Comparison of ENCODE assay signal across 12 cellular contexts in the genomic region with DNA sequence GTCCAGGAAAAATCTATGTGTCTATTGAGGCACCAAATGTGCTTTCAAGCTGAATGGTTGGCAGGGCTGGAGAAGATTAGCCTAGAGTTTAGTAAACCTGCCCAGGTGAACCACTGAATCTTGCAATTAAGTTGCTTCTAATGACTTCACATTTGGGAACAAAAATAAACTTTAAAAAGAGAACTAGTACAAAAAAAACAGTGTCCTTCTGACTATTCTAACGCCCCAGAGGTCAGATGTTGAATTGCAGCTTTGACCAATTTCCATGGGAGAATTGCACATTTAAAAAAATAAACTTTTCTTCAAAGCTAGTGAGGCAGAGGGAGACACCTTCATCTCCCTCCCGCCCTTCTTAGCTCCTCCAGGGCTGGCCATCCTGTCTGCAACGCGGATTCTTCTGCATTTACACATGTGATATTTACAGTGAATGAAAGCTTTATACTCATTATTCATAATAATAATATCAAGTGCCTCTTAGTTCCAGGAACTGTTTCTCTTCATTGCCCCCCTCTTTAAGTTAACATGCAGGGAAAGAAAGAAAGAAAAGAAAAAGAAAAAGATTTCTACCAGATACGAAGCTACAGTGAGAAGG.
DNase-seq lines count a peak whose midpoint lies in the region; ATAC-seq and TF ChIP-seq lines count a peak whose summit lies in the region.
"Had no signal": no experiment of that assay in that cellular context is flagged by ENCODE, and none has a peak within 500 bp of the region (broad histone marks: within the 10 kb centered on the region; RNA-seq: fewer than 3 reads in every experiment).

No MANE protein-coding gene starts in this region.

- intact Hi-C loops in lower lobe of right lung (cut with DNase I), result no loop called here

- H3K27ac ChIP-seq in Karpas-422 (ENCODE audit: low read length) (no peak overlapping the region), brain microvascular endothelial cell (no peak overlapping the region), lower lobe of right lung (no peak overlapping the region)
- H3K27ac ChIP-seq: SK-N-MC had no signal

- no peak overlapping the region for H2AFZ ChIP-seq in Karpas-422 (ENCODE audit: low read length)

- DNase-seq in Caki2 (ENCODE audit: low read depth) (peak; percentile 12), Karpas-422 (peak; percentile 61), brain microvascular endothelial cell (peak; percentile 0), lower lobe of right lung (no peak), glomerular visceral epithelial cell (ENCODE audit: extremely low spot score) (no peak), GM19238 (ENCODE audit: insufficient read length, low spot score) (no peak), H4 (ENCODE audit: low spot score) (no peak)
- DNase-seq in activated CD8-positive, alpha-beta memory T cell treated with anti-CD3 and anti-CD28 coated beads, Interleukin-2, amount 10 ng/mL, durations not matched to agents 7 days and 5 days, result no peak
- DNase-seq: HCEC 1CT; NCI-H2081 treated with DMSO at 0.1 percent for 48 hours; stimulated activated CD4-positive, alpha-beta T cell treated with anti-CD3 and anti-CD28 coated beads, Interleukin-4, amount 100 ng/mL, for 24 hours had no signal

- H3K4me3 Mint-ChIP-seq in activated CD8-positive, alpha-beta memory T cell treated with anti-CD3 and anti-CD28 coated beads, Interleukin-2, amount 10 ng/mL, durations not matched to agents 7 days and 5 days, result no peak overlapping the region

- no peaks in the 10 kb centered on the region for H3K79me2 ChIP-seq in Karpas-422 (ENCODE audit: low read length)

- CTCF ChIA-PET in activated CD8-positive, alpha-beta memory T cell treated with anti-CD3 and anti-CD28 coated beads, Interleukin-2, amount 10 ng/mL, durations not matched to agents 7 days and 5 days (lab: Charles Lee), result no interaction called here

- no peaks in the 10 kb centered on the region for H3K9me3 ChIP-seq in Karpas-422 (ENCODE audit: low read length)
- H3K9me3 ChIP-seq in lower lobe of right lung, result no peaks in the 10 kb centered on the region

- H3K27ac Mint-ChIP-seq in activated CD8-positive, alpha-beta memory T cell treated with anti-CD3 and anti-CD28 coated beads, Interleukin-2, amount 10 ng/mL, durations not matched to agents 7 days and 5 days, result no peak overlapping the region

- H3K4me2 ChIP-seq in Karpas-422 (ENCODE audit: low read depth, low read length, poor library complexity, severe bottlenecking), result no peak overlapping the region

- H3K9ac ChIP-seq in Karpas-422 (ENCODE audit: low read length), result no peak overlapping the region

- H3K36me3 Mint-ChIP-seq in activated CD8-positive, alpha-beta memory T cell treated with anti-CD3 and anti-CD28 coated beads, Interleukin-2, amount 10 ng/mL, durations not matched to agents 7 days and 5 days, result no peaks in the 10 kb centered on the region

- no peaks in the 10 kb centered on the region for H3K4me1 Mint-ChIP-seq in activated CD8-positive, alpha-beta memory T cell treated with anti-CD3 and anti-CD28 coated beads, Interleukin-2, amount 10 ng/mL, durations not matched to agents 7 days and 5 days

- no peaks in the 10 kb centered on the region for H4K20me1 ChIP-seq in Karpas-422 (ENCODE audit: insufficient read depth, low read depth, low read length)

- H3K27me3 ChIP-seq in Karpas-422 (ENCODE audit: low read length) (no peaks in the 10 kb centered on the region), brain microvascular endothelial cell (replicated peaks) (no peaks in the 10 kb centered on the region), lower lobe of right lung (ENCODE audit: low read depth) (peaks cover 19% of the 10 kb centered on the region)

- no peaks in the 10 kb centered on the region for H3K9me3 Mint-ChIP-seq in activated CD8-positive, alpha-beta memory T cell treated with anti-CD3 and anti-CD28 coated beads, Interleukin-2, amount 10 ng/mL, durations not matched to agents 7 days and 5 days (ENCODE audit: low read depth)

- TF ChIP-seq CTCF in brain microvascular endothelial cell (IDR thresholded peaks at IDR 0.05; ENCODE audit: low read depth, low read length, missing control alignments) (no peak), lower lobe of right lung (IDR thresholded peaks at IDR 0.05) (peak; percentile 42)

- H3K9me2 ChIP-seq in Karpas-422 (replicated peaks; ENCODE audit: insufficient read depth, low read length), result no peaks in the 10 kb centered on the region

- no peaks in the 10 kb centered on the region for H3K27me3 Mint-ChIP-seq in activated CD8-positive, alpha-beta memory T cell treated with anti-CD3 and anti-CD28 coated beads, Interleukin-2, amount 10 ng/mL, durations not matched to agents 7 days and 5 days

- in situ Hi-C loops in Caki2 (cut with HindIII; ENCODE audit: low pct_unique_long_range_greater_than_20kb, low sequenced_read_pairs), result no loop called here
- in situ Hi-C loops in brain microvascular endothelial cell (cut with HindIII; ENCODE audit: low pct_ligation_motif_present, low sequenced_read_pairs), result no loop called here

- H3K4me3 ChIP-seq in Karpas-422 (ENCODE audit: low read length), result no peak overlapping the region
- no peak overlapping the region for H3K4me3 ChIP-seq in brain microvascular endothelial cell (ENCODE audit: low read depth, low read length)
- H3K4me3 ChIP-seq in lower lobe of right lung, result no peak overlapping the region
- H3K4me3 ChIP-seq: SK-N-MC had no signal

- H3K4me1 ChIP-seq in Karpas-422 (ENCODE audit: low read length) (no peaks in the 10 kb centered on the region), lower lobe of right lung (no peaks in the 10 kb centered on the region)

- no peak for ATAC-seq in lower lobe of right lung
- ATAC-seq in activated CD8-positive, alpha-beta memory T cell treated with anti-CD3 and anti-CD28 coated beads, Interleukin-2, amount 10 ng/mL, durations not matched to agents 7 days and 5 days, result no peak

- H3K36me3 ChIP-seq in Karpas-422 (ENCODE audit: insufficient read depth, low read length) (no peaks in the 10 kb centered on the region), brain microvascular endothelial cell (replicated peaks) (no peaks in the 10 kb centered on the region), lower lobe of right lung (no peaks in the 10 kb centered on the region)

Comparison
In these comparisons a context has a peak if more than half of its experiments do, and no peak if none do; other contexts are left out.
1. DNase-seq: peak in Caki2 (single experiment), Karpas-422 (single experiment) and brain microvascular endothelial cell (single experiment); none in lower lobe of right lung (single experiment), activated CD8-positive, alpha-beta memory T cell treated with anti-CD3 and anti-CD28 coated beads, Interleukin-2, amount 10 ng/mL, durations not matched to agents 7 days and 5 days (single experiment), glomerular visceral epithelial cell (single experiment), GM19238 (single experiment) and H4 (single experiment).